Comparison of ENCODE assay signal across 16 cellular contexts in genomic region chr2:156695020-156695419, GRCh38.
DNase-seq lines count a peak whose midpoint lies in the region; ATAC-seq and TF ChIP-seq lines count a peak whose summit lies in the region.
"Had no signal": no experiment of that assay in that cellular context is flagged by ENCODE, and none has a peak within 500 bp of the region (broad histone marks: within the 10 kb centered on the region; RNA-seq: fewer than 3 reads in every experiment).

No MANE protein-coding gene starts in this region.

- no peak overlapping the region for H3K9ac ChIP-seq in H9 (ENCODE audit: extremely low read depth, insufficient read length, low read length)

- no peaks in the 10 kb centered on the region for H3K9me3 ChIP-seq in H9 (ENCODE audit: control insufficient read depth, low read depth, low read length)
- H3K9me3 ChIP-seq in mucosa of descending colon, result no peaks in the 10 kb centered on the region
- H3K9me3 ChIP-seq in hepatocyte (ENCODE audit: low read depth), result no peaks in the 10 kb centered on the region
- H3K9me3 ChIP-seq: Caco-2 had no signal

- H4K91ac ChIP-seq in H9 (ENCODE audit: insufficient read length, low read depth, low read length), result no peak overlapping the region

- no peak overlapping the region for H3K56ac ChIP-seq in H9 (ENCODE audit: insufficient read length, low read depth, low read length)

- H4K20me1 ChIP-seq in H9 (ENCODE audit: control insufficient read depth, insufficient read depth, insufficient read length), result no peaks in the 10 kb centered on the region
- no peaks in the 10 kb centered on the region for H4K20me1 ChIP-seq in hepatocyte (ENCODE audit: insufficient read depth, poor library complexity, severe bottlenecking)

- H3K4me1 ChIP-seq in H9 (ENCODE audit: insufficient read depth, low read length) (no peaks in the 10 kb centered on the region; the same call in 1 of the 2 replicates), mucosa of descending colon (ENCODE audit: low read depth) (no peaks in the 10 kb centered on the region), hepatocyte (ENCODE audit: insufficient read depth) (no peaks in the 10 kb centered on the region)
- H3K4me1 ChIP-seq: Caco-2 had no signal

- H3K4me3 Mint-ChIP-seq in H9, result no peak overlapping the region
- H3K4me3 Mint-ChIP-seq: T-helper 1 cell treated with Interleukin-12 subunit alpha and Interleukin-12 subunit beta and Interleukin-4 antibody, amounts not matched to agents 30 μg/mL and 1 μg/mL, for 36 hours had no signal

- no peaks in the 10 kb centered on the region for H3K36me3 ChIP-seq in mucosa of descending colon (ENCODE audit: low read depth)
- H3K36me3 ChIP-seq in hepatocyte (replicated peaks; ENCODE audit: insufficient read depth, low read depth), result no peaks in the 10 kb centered on the region

- H3K79me1 ChIP-seq in H9 (ENCODE audit: insufficient read depth, low read depth, low read length, poor library complexity, severe bottlenecking), result no peaks in the 10 kb centered on the region

- no peak overlapping the region for H3K23ac ChIP-seq in H9 (ENCODE audit: insufficient read length, low read depth, low read length)

- no peak overlapping the region for H4K8ac ChIP-seq in H9 (replicated peaks; ENCODE audit: insufficient read length, low read depth, low read length)

- H3K9me3 Mint-ChIP-seq in H9, result no peaks in the 10 kb centered on the region
- H3K9me3 Mint-ChIP-seq: T-helper 1 cell treated with Interleukin-12 subunit alpha and Interleukin-12 subunit beta and Interleukin-4 antibody, amounts not matched to agents 30 μg/mL and 1 μg/mL, for 36 hours had no signal

- no peak overlapping the region; a peak in 1 of 7 replicates for H3K27ac Mint-ChIP-seq in H9
- H3K27ac Mint-ChIP-seq: T-helper 1 cell treated with Interleukin-12 subunit alpha and Interleukin-12 subunit beta and Interleukin-4 antibody, amounts not matched to agents 30 μg/mL and 1 μg/mL, for 36 hours had no signal

- no peak overlapping the region for H4K5ac ChIP-seq in H9 (ENCODE audit: insufficient read length, low read depth, low read length)

- H3K27me3 ChIP-seq in H9 (ENCODE audit: insufficient read depth, low read length) (no peaks in the 10 kb centered on the region), hepatocyte (no peaks in the 10 kb centered on the region)

- intact Hi-C loops in mucosa of descending colon (cut with DNase I, micrococcal nuclease), result no loop called here

- H3K4ac ChIP-seq in H9 (ENCODE audit: low read depth, low read length), result no peak overlapping the region

- WGBS in H9 (ENCODE audit: extremely low coverage, insufficient read length, low lambda C conversion rate), result no CpG with 5 or more reads among the region's 4 CpGs
- 80% methylated on average over 4 of the region's 4 CpGs for WGBS in hepatocyte (ENCODE audit: low lambda C conversion rate, missing lambda C conversion rate)

- ATAC-seq in mucosa of descending colon (peak; percentile 67), GM18867 (IDR thresholded peaks at IDR 0.05; ENCODE audit: unreplicated experiment) (no peak)

- no peak overlapping the region for H2BK15ac ChIP-seq in H9 (ENCODE audit: low read depth, low read length)

- TF ChIP-seq CTCF in H9 (conservative IDR thresholded peaks at IDR 0.05) (no peak), mucosa of descending colon (IDR thresholded peaks at IDR 0.05) (no peak), hepatocyte (IDR thresholded peaks at IDR 0.05; ENCODE audit: poor library complexity) (no peak)

- no peaks in the 10 kb centered on the region for H3K36me3 Mint-ChIP-seq in H9 (ENCODE audit: insufficient read depth in 1 of 3, low read depth in 3 of 3)

- no peak overlapping the region for H2BK120ac ChIP-seq in H9 (ENCODE audit: low read depth, low read length, poor library complexity, severe bottlenecking)

- H2BK5ac ChIP-seq in H9 (ENCODE audit: insufficient read length, low read length), result no peak overlapping the region

- no peak overlapping the region for H3K27ac ChIP-seq in H9 (ENCODE audit: insufficient read length, low read depth, low read length)
- H3K27ac ChIP-seq in hepatocyte, result no peak overlapping the region

- no peaks in the 10 kb centered on the region for H3K79me2 ChIP-seq in H9 (ENCODE audit: insufficient read depth, low read length)
- H3K79me2 ChIP-seq in hepatocyte, result no peaks in the 10 kb centered on the region

- peak overlapping the region; percentile 17 for H3T11ph ChIP-seq in H9 (ENCODE audit: low read length)

- H3K23me2 ChIP-seq in H9 (ENCODE audit: insufficient read length, low read depth, low read length, poor library complexity, severe bottlenecking), result no peaks in the 10 kb centered on the region

- H3K4me3 ChIP-seq in mucosa of descending colon (no peak overlapping the region), hepatocyte (no peak overlapping the region)

- no peaks in the 10 kb centered on the region for H3K27me3 Mint-ChIP-seq in H9 (ENCODE audit: low read depth)

- H3K4me2 ChIP-seq in H9 (ENCODE audit: insufficient read depth, insufficient read length, low read length) (no peak overlapping the region), hepatocyte (no peak overlapping the region)

- H3K4me1 Mint-ChIP-seq in H9, result peaks cover 22 to 27% of the 10 kb centered on the region in 2 experiments

- H3K14ac ChIP-seq in H9 (ENCODE audit: insufficient read depth, low read length), result no peak overlapping the region

- H2AK5ac ChIP-seq in H9 (ENCODE audit: insufficient read length, low read length), result no peak overlapping the region

- no peaks in the 10 kb centered on the region for H3K9me2 ChIP-seq in hepatocyte (replicated peaks; ENCODE audit: insufficient read depth)

- no peak overlapping the region for H2BK20ac ChIP-seq in H9 (ENCODE audit: low read depth, low read length, poor library complexity, severe bottlenecking)

- H2AFZ ChIP-seq in H9 (ENCODE audit: low read length) (no peak overlapping the region), hepatocyte (no peak overlapping the region)

- DNase-seq in DMS 273 (lab: John Stamatoyannopoulos, UW; ENCODE audit: unreplicated experiment) (peak; percentile 69), H9 (no peak), NCI-H82 treated with DMSO at 0.1 percent for 48 hours (lab: John Stamatoyannopoulos, UW; ENCODE audit: unreplicated experiment) (peak; percentile 97), mucosa of descending colon (no peak), hepatocyte (ENCODE audit: low spot score) (no peak), NCI-H526 treated with DMSO at 0.1 percent for 48 hours (lab: John Stamatoyannopoulos, UW) (no peak)
- DNase-seq: ACHN; AML-193; Caco-2; KBM-7; NCI-H146; NK-92 treated with Interleukin-12 subunit alpha and Interleukin-12 subunit beta, amount 100 ng/mL, for 24 hours; RPMI8226; SIG-M5 had no signal

- H3K18ac ChIP-seq in H9 (ENCODE audit: insufficient read length, low read depth, low read length), result no peak overlapping the region

- no peak overlapping the region for H2BK12ac ChIP-seq in H9 (ENCODE audit: insufficient read length, low read depth, low read length)

Comparison
In these comparisons a context has a peak if more than half of its experiments do, and no peak if none do; other contexts are left out.
1. DNase-seq: peak in DMS 273 (single experiment) and NCI-H82 treated with DMSO at 0.1 percent for 48 hours (single experiment); none in H9 (single experiment), mucosa of descending colon (0 of 3), hepatocyte (single experiment) and NCI-H526 treated with DMSO at 0.1 percent for 48 hours (single experiment).